ENCODE assay signal across 34 cellular contexts in the genomic region with DNA sequence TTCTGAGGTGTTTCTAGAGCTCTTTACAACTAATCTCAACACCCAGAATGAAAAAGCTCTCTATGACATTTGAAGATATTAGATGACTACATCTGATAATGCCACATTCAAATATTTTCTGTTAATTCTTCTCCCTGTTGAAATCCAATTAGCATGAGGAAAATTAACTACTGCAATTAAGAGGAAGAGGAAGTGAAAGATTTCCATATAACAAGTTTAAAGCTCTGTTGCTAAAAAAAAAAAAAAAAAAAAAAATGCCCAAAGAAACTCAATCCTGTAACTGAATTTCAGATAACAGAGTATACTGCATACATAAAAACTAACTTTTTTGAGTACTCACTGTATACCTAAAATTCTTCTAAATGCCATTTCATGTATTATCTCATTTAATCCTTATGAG.
"Had no signal": no experiment of that assay in that cellular context is flagged by ENCODE, and none has a peak within 500 bp of the region (broad histone marks: within the 10 kb centered on the region; RNA-seq: fewer than 3 reads in every experiment).

No MANE protein-coding gene starts in this region.

- H3K27me3 Mint-ChIP-seq: activated CD4-positive, alpha-beta memory T cell treated with anti-CD3 and anti-CD28 coated beads, Interleukin-2, amount 10 ng/mL, durations not matched to agents 7 days and 5 days; activated CD4-positive, alpha-beta T cell treated with anti-CD3 and anti-CD28 coated beads for 36 hours; activated CD8-positive, alpha-beta memory T cell treated with anti-CD3 and anti-CD28 coated beads, Interleukin-2, amount 10 ng/mL, durations not matched to agents 7 days and 5 days; activated naive CD4-positive, alpha-beta T cell treated with anti-CD3 and anti-CD28 coated beads, Interleukin-2, amount 10 ng/mL, durations not matched to agents 7 days and 5 days; activated naive CD8-positive, alpha-beta T cell treated with anti-CD3 and anti-CD28 coated beads for 36 hours had no signal

- H3K4me3 ChIP-seq: MG63, Peyer's patch, SJSA1 had no signal

- H3K4me3 Mint-ChIP-seq: activated CD4-positive, alpha-beta memory T cell treated with anti-CD3 and anti-CD28 coated beads, Interleukin-2, amount 10 ng/mL, durations not matched to agents 7 days and 5 days; activated CD4-positive, alpha-beta T cell treated with anti-CD3 and anti-CD28 coated beads for 36 hours; activated CD8-positive, alpha-beta memory T cell treated with anti-CD3 and anti-CD28 coated beads, Interleukin-2, amount 10 ng/mL, durations not matched to agents 7 days and 5 days; activated naive CD4-positive, alpha-beta T cell treated with anti-CD3 and anti-CD28 coated beads, Interleukin-2, amount 10 ng/mL, durations not matched to agents 7 days and 5 days; activated naive CD8-positive, alpha-beta T cell treated with anti-CD3 and anti-CD28 coated beads for 36 hours; T-helper 1 cell treated with Interleukin-12 subunit alpha and Interleukin-12 subunit beta and Interleukin-4 antibody, amounts not matched to agents 30 μg/mL and 1 μg/mL, for 36 hours; T-helper 2 cell treated with Interferon-gamma antibody and Interleukin-4, amounts not matched to agents 5 μg/mL and 100 μg/mL, for 36 hours; WTC11 had no signal

- H3K9me3 ChIP-seq: MG63, Peyer's patch, SJSA1, SK-N-SH had no signal

- H3K27me3 ChIP-seq: brain microvascular endothelial cell, MG63, Peyer's patch, SJSA1 had no signal

- H3K27ac ChIP-seq: brain microvascular endothelial cell, Peyer's patch, SJSA1 had no signal

- H3K9ac ChIP-seq: SK-N-SH had no signal

- H3K9me2 ChIP-seq: SK-N-SH had no signal

- H3K4me1 ChIP-seq: SJSA1 had no signal

- H3K4me2 ChIP-seq: SK-N-SH had no signal

- DNase-seq: activated CD4-positive, alpha-beta memory T cell treated with anti-CD3 and anti-CD28 coated beads, Interleukin-2, amount 10 ng/mL, durations not matched to agents 7 days and 5 days; activated CD4-positive, alpha-beta T cell treated with anti-CD3 and anti-CD28 coated beads for 36 hours; activated CD8-positive, alpha-beta memory T cell treated with anti-CD3 and anti-CD28 coated beads for 24 hours; activated CD8-positive, alpha-beta memory T cell treated with anti-CD3 and anti-CD28 coated beads, Interleukin-2, amount 10 ng/mL, durations not matched to agents 7 days and 5 days; activated CD8-positive, alpha-beta memory T cell treated with anti-CD3 and anti-CD28 coated beads, Interleukin-2, amount 50 U/mL, for 48 hours; activated effector memory CD4-positive, alpha-beta T cell treated with Interleukin-2 at 50 U/mL for 16 hours; activated naive CD4-positive, alpha-beta T cell treated with anti-CD3 and anti-CD28 coated beads, Interleukin-2, amount 10 ng/mL, durations not matched to agents 7 days and 5 days; activated naive CD8-positive, alpha-beta T cell treated with anti-CD3 and anti-CD28 coated beads for 36 hours; activated T-cell treated with anti-CD3 and anti-CD28 coated beads, Interleukin-2, amount 50 U/mL, for 48 hours; amniotic stem cell; aorta; brain microvascular endothelial cell; central memory CD4-positive, alpha-beta T cell; Kasumi-1; KBM-7; MG63; NCI-H1048; NCI-H1105 treated with DMSO at 0.1 percent for 48 hours; NCI-H1436; NCI-H1694; NCI-H1930; NCI-H2081 treated with DMSO at 0.1 percent for 48 hours; NCI-H345; NCI-H524 treated with DMSO at 0.1 percent for 48 hours; PC-3; Peyer's patch; RPMI8226; SHP77 treated with DMSO at 0.1 percent for 48 hours; SK-N-SH had no signal

- H3K27ac Mint-ChIP-seq: activated CD4-positive, alpha-beta memory T cell treated with anti-CD3 and anti-CD28 coated beads, Interleukin-2, amount 10 ng/mL, durations not matched to agents 7 days and 5 days; activated CD4-positive, alpha-beta T cell treated with anti-CD3 and anti-CD28 coated beads for 36 hours; activated CD8-positive, alpha-beta memory T cell treated with anti-CD3 and anti-CD28 coated beads, Interleukin-2, amount 10 ng/mL, durations not matched to agents 7 days and 5 days; activated naive CD4-positive, alpha-beta T cell treated with anti-CD3 and anti-CD28 coated beads, Interleukin-2, amount 10 ng/mL, durations not matched to agents 7 days and 5 days; activated naive CD8-positive, alpha-beta T cell treated with anti-CD3 and anti-CD28 coated beads for 36 hours; T-helper 1 cell treated with Interleukin-12 subunit alpha and Interleukin-12 subunit beta and Interleukin-4 antibody, amounts not matched to agents 30 μg/mL and 1 μg/mL, for 36 hours; T-helper 2 cell treated with Interferon-gamma antibody and Interleukin-4, amounts not matched to agents 5 μg/mL and 100 μg/mL, for 36 hours; WTC11 had no signal

- H3K36me3 Mint-ChIP-seq: WTC11 had no signal

- H3K9me3 Mint-ChIP-seq: activated CD4-positive, alpha-beta memory T cell treated with anti-CD3 and anti-CD28 coated beads, Interleukin-2, amount 10 ng/mL, durations not matched to agents 7 days and 5 days; activated naive CD8-positive, alpha-beta T cell treated with anti-CD3 and anti-CD28 coated beads for 36 hours; T-helper 1 cell treated with Interleukin-12 subunit alpha and Interleukin-12 subunit beta and Interleukin-4 antibody, amounts not matched to agents 30 μg/mL and 1 μg/mL, for 36 hours; T-helper 2 cell treated with Interferon-gamma antibody and Interleukin-4, amounts not matched to agents 5 μg/mL and 100 μg/mL, for 36 hours; WTC11 had no signal

- H3K36me3 ChIP-seq: brain microvascular endothelial cell, MG63, Peyer's patch, SJSA1 had no signal

- ATAC-seq: activated CD4-positive, alpha-beta T cell treated with anti-CD3 and anti-CD28 coated beads for 36 hours; activated CD4-positive, CD25-positive, alpha-beta regulatory T cell treated with anti-CD3 and anti-CD28 coated beads, Interleukin-2, amount 50 U/mL, for 24 hours; activated CD8-positive, alpha-beta memory T cell treated with anti-CD3 and anti-CD28 coated beads, Interleukin-2, amount 10 ng/mL, durations not matched to agents 7 days and 5 days; PC-3; WTC11 had no signal
